Comparison of ENCODE assay signal across 1 cellular context in the genomic region with DNA sequence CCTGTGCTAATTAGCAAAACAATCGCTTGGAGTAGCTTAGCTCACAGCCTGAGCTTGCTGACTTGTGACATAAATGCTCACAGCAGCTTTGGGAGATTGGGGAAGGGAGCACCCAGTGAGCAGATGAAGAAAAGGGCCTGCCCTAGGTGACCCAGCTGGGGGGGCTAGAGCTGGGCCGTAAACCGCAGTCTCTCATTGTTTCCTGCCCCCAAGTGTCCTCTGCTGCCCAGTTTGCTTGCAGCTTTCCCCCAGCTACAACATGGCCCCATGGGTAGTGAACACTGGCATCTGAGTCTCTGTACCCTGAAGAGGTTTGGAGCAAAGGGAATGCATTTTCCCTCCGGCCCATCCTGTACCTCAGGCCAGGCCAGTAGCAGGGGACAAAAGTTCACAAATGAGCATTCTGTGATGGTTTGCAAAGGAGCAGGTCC.
TF ChIP-seq lines count a peak whose summit lies in the region.

No MANE protein-coding gene starts in this region.

TF ChIP-seq in H1, 55 proteins besides CTCF, POLR2A, EP300 and RAD21:
- TF ChIP-seq POU5F1 (IDR thresholded peaks at IDR 0.05; ENCODE audit: low read depth, low read length) (no peak), TCF12 (IDR thresholded peaks at IDR 0.05; ENCODE audit: low read depth, low read length) (no peak), CBX8 (IDR thresholded peaks at IDR 0.05; ENCODE audit: borderline replicate concordance, low read depth, low read length) (no peak), BRCA1 (IDR thresholded peaks at IDR 0.05; ENCODE audit: low read depth, low read length) (no peak), RFX5 (IDR thresholded peaks at IDR 0.05; ENCODE audit: borderline replicate concordance, low read depth, low read length) (no peak), SAP30 (IDR thresholded peaks at IDR 0.05; ENCODE audit: insufficient read depth, insufficient replicate concordance, low read length) (no peak), CHD2 (IDR thresholded peaks at IDR 0.05; ENCODE audit: low read length) (no peak), SIRT6 (IDR thresholded peaks at IDR 0.05; ENCODE audit: low read length) (no peak), BACH1 (IDR thresholded peaks at IDR 0.05; ENCODE audit: low read length) (no peak), HDAC2 (IDR thresholded peaks at IDR 0.05; ENCODE audit: borderline replicate concordance in 1 of 2, low read depth in 2 of 2, low read length in 2 of 2) (no peak), TAF7 (optimal IDR thresholded peaks at IDR 0.05; ENCODE audit: borderline replicate concordance, low read depth, low read length) (no peak)
- TF ChIP-seq, protein P1, sequence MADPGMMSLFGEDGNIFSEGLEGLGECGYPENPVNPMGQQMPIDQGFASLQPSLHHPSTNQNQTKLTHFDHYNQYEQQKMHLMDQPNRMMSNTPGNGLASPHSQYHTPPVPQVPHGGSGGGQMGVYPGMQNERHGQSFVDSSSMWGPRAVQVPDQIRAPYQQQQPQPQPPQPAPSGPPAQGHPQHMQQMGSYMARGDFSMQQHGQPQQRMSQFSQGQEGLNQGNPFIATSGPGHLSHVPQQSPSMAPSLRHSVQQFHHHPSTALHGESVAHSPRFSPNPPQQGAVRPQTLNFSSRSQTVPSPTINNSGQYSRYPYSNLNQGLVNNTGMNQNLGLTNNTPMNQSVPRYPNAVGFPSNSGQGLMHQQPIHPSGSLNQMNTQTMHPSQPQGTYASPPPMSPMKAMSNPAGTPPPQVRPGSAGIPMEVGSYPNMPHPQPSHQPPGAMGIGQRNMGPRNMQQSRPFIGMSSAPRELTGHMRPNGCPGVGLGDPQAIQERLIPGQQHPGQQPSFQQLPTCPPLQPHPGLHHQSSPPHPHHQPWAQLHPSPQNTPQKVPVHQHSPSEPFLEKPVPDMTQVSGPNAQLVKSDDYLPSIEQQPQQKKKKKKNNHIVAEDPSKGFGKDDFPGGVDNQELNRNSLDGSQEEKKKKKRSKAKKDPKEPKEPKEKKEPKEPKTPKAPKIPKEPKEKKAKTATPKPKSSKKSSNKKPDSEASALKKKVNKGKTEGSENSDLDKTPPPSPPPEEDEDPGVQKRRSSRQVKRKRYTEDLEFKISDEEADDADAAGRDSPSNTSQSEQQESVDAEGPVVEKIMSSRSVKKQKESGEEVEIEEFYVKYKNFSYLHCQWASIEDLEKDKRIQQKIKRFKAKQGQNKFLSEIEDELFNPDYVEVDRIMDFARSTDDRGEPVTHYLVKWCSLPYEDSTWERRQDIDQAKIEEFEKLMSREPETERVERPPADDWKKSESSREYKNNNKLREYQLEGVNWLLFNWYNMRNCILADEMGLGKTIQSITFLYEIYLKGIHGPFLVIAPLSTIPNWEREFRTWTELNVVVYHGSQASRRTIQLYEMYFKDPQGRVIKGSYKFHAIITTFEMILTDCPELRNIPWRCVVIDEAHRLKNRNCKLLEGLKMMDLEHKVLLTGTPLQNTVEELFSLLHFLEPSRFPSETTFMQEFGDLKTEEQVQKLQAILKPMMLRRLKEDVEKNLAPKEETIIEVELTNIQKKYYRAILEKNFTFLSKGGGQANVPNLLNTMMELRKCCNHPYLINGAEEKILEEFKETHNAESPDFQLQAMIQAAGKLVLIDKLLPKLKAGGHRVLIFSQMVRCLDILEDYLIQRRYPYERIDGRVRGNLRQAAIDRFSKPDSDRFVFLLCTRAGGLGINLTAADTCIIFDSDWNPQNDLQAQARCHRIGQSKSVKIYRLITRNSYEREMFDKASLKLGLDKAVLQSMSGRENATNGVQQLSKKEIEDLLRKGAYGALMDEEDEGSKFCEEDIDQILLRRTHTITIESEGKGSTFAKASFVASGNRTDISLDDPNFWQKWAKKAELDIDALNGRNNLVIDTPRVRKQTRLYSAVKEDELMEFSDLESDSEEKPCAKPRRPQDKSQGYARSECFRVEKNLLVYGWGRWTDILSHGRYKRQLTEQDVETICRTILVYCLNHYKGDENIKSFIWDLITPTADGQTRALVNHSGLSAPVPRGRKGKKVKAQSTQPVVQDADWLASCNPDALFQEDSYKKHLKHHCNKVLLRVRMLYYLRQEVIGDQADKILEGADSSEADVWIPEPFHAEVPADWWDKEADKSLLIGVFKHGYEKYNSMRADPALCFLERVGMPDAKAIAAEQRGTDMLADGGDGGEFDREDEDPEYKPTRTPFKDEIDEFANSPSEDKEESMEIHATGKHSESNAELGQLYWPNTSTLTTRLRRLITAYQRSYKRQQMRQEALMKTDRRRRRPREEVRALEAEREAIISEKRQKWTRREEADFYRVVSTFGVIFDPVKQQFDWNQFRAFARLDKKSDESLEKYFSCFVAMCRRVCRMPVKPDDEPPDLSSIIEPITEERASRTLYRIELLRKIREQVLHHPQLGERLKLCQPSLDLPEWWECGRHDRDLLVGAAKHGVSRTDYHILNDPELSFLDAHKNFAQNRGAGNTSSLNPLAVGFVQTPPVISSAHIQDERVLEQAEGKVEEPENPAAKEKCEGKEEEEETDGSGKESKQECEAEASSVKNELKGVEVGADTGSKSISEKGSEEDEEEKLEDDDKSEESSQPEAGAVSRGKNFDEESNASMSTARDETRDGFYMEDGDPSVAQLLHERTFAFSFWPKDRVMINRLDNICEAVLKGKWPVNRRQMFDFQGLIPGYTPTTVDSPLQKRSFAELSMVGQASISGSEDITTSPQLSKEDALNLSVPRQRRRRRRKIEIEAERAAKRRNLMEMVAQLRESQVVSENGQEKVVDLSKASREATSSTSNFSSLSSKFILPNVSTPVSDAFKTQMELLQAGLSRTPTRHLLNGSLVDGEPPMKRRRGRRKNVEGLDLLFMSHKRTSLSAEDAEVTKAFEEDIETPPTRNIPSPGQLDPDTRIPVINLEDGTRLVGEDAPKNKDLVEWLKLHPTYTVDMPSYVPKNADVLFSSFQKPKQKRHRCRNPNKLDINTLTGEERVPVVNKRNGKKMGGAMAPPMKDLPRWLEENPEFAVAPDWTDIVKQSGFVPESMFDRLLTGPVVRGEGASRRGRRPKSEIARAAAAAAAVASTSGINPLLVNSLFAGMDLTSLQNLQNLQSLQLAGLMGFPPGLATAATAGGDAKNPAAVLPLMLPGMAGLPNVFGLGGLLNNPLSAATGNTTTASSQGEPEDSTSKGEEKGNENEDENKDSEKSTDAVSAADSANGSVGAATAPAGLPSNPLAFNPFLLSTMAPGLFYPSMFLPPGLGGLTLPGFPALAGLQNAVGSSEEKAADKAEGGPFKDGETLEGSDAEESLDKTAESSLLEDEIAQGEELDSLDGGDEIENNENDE (IDR thresholded peaks at IDR 0.05; ENCODE audit: insufficient replicate concordance, low read length): no peak
